1 cellular context compared by ENCODE assay signal in genomic region chr9:133987946-133988665, GRCh38.
TF ChIP-seq lines count a peak whose summit lies in the region.

No MANE protein-coding gene starts in this region.

TF ChIP-seq in GM12891, 5 proteins besides CTCF, POLR2A, EP300 and RAD21:
- TF ChIP-seq TAF1 (IDR thresholded peaks at IDR 0.05; ENCODE audit: low read depth, low read length) (no peak), POU2F2 (IDR thresholded peaks at IDR 0.05; ENCODE audit: low read depth, low read length) (no peak), PAX5 (IDR thresholded peaks at IDR 0.05; ENCODE audit: insufficient read depth, low read length, severe bottlenecking) (no peak), SPI1 (IDR thresholded peaks at IDR 0.05; ENCODE audit: low read depth, low read length) (no peak), POLR2AphosphoS5 (IDR thresholded peaks at IDR 0.05; ENCODE audit: low read depth, low read length) (no peak)
